Comparison of ENCODE assay signal across 16 cellular contexts in the genomic region with DNA sequence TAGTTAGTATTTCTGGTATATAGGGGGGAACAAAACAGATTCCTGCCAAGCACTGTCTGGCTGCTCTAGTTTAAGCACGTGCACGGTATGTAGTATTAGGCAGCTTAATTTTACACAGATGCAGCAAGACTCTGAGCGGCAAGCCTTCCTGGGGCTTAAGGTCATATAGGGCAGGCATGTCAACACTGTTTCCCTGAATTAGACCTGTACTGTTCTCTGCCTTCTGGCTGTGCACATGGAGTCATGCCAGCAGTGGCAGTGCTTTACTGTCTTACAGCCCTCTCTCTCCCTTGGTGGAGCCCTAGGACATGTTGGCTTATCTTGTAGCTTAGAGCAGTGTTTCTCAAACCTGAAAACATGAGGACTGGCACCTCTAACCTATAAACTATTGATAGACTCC. TPM values are rescaled to one million over a fixed set of nuclear protein-coding genes. Genes with fewer than 3 reads are reported as not detected.
DNase-seq lines count a peak whose midpoint lies in the region; ATAC-seq and TF ChIP-seq lines count a peak whose summit lies in the region.
"Had no signal": no experiment of that assay in that cellular context is flagged by ENCODE, and none has a peak within 500 bp of the region (broad histone marks: within the 10 kb centered on the region; RNA-seq: fewer than 3 reads in every experiment).

No MANE protein-coding gene starts in this region.

- H3K36me3 Mint-ChIP-seq in T-cell = peaks cover 46% of the 10 kb centered on the region

- POLR2A ChIA-PET in T-cell (lab: Charles Lee) = no interaction called here

- intact Hi-C loops in Right ventricle myocardium inferior (cut with DNase I) = loop anchor here (5.0 kb wide), 1 partner anchor 371 kb away; the partner anchor contains the start of gene CEP250
- intact Hi-C loops in cardiac septum (cut with DNase I) = loop anchor here (5.0 kb wide), 1 partner anchor 59 kb away; no protein-coding TSS in a partner anchor
- intact Hi-C loops in left colon (cut with DNase I, micrococcal nuclease) = loop anchor here in 1 of 2 donors (10.0 kb wide), 1 partner anchor 56 kb away; no protein-coding TSS in a partner anchor

- no peaks in the 10 kb centered on the region for H3K27me3 Mint-ChIP-seq in T-cell
- H3K27me3 Mint-ChIP-seq: activated CD4-positive, alpha-beta T cell treated with anti-CD3 and anti-CD28 coated beads for 36 hours; activated naive CD4-positive, alpha-beta T cell treated with anti-CD3 and anti-CD28 coated beads, Interleukin-2, amount 50 U/mL, for 24 hours; CD4-positive, alpha-beta T cell; central memory CD8-positive, alpha-beta T cell had no signal

- peaks cover 36 to 47% (median 41%) of the 10 kb centered on the region in 3 donors for H3K4me1 Mint-ChIP-seq in T-cell

- ATAC-seq in Right ventricle myocardium inferior (peak; percentile 92), left colon (peak; percentile 40), T-cell (replicated peaks in 1 of 4) (no peak), GM18870 (IDR thresholded peaks at IDR 0.05; ENCODE audit: unreplicated experiment) (no peak)
- ATAC-seq: activated CD4-positive, alpha-beta T cell treated with anti-CD3 and anti-CD28 coated beads for 36 hours; GM12878; HCT116 had no signal

- CTCF ChIA-PET in T-cell (lab: Charles Lee) = no interaction called here

- no peak overlapping the region for H3K27ac Mint-ChIP-seq in T-cell
- H3K27ac Mint-ChIP-seq: activated CD4-positive, alpha-beta T cell treated with anti-CD3 and anti-CD28 coated beads for 36 hours; activated naive CD4-positive, alpha-beta T cell treated with anti-CD3 and anti-CD28 coated beads, Interleukin-2, amount 50 U/mL, for 24 hours; CD4-positive, alpha-beta T cell had no signal

- H3K4me3 Mint-ChIP-seq in T-cell = no peak overlapping the region
- H3K4me3 Mint-ChIP-seq: activated CD4-positive, alpha-beta T cell treated with anti-CD3 and anti-CD28 coated beads for 36 hours; activated naive CD4-positive, alpha-beta T cell treated with anti-CD3 and anti-CD28 coated beads, Interleukin-2, amount 50 U/mL, for 24 hours; CD4-positive, alpha-beta T cell; central memory CD8-positive, alpha-beta T cell had no signal

- no peak overlapping the region for H3K4me3 ChIP-seq in choroid plexus epithelial cell (ENCODE audit: low read depth, low read length)
- H3K4me3 ChIP-seq: GM12878 had no signal

- peaks cover 0 to 3% (median 0%) of the 10 kb centered on the region in 3 donors for H3K9me3 Mint-ChIP-seq in T-cell
- H3K9me3 Mint-ChIP-seq: activated naive CD4-positive, alpha-beta T cell treated with anti-CD3 and anti-CD28 coated beads, Interleukin-2, amount 50 U/mL, for 24 hours; CD4-positive, alpha-beta T cell; central memory CD8-positive, alpha-beta T cell had no signal

- TF ChIP-seq CTCF in choroid plexus epithelial cell (conservative IDR thresholded peaks at IDR 0.05; ENCODE audit: low read depth, low read length) = no peak

- DNase-seq in Right ventricle myocardium inferior (ENCODE audit: missing footprints) = peak; percentile 81
- DNase-seq in cardiac septum (ENCODE audit: low spot score) = no peak
- DNase-seq in choroid plexus epithelial cell (ENCODE audit: low read depth) = peak; percentile 77
- DNase-seq in left colon = no peak
- no peak for DNase-seq in T-cell
- DNase-seq in NCI-H2196 (lab: John Stamatoyannopoulos, UW; ENCODE audit: unreplicated experiment) = no peak
- DNase-seq in NCI-H510A (lab: John Stamatoyannopoulos, UW) = no peak
- DNase-seq: activated CD4-positive, alpha-beta T cell treated with anti-CD3 and anti-CD28 coated beads for 36 hours; CD4-positive, alpha-beta T cell; KBM-7; NCI-H1417 treated with DMSO at 0.1 percent for 48 hours had no signal

RNA-seq across cellular contexts. Expression of gene PHF20, which starts 56.6 kb away (rescaled TPM):
- 36.7 TPM for total RNA-seq in Right ventricle myocardium inferior
- 28.9 TPM for total RNA-seq in cardiac septum
- total RNA-seq in left colon = 10 to 100 TPM; 21.9 to 25.4 TPM
- total RNA-seq in T-cell = 100 to 1,000 TPM in 2 of 5 donors, 10 to 100 TPM in 3; 67.8 to 174 (median 68.9) TPM

Comparison
In these comparisons a context has a peak if more than half of its experiments do, and no peak if none do; other contexts are left out.
1. DNase-seq: peak in Right ventricle myocardium inferior (single experiment) and choroid plexus epithelial cell (single experiment); none in cardiac septum (single experiment), left colon (0 of 2), T-cell (0 of 34), NCI-H2196 (single experiment) and NCI-H510A (single experiment).
2. ATAC-seq: peak in Right ventricle myocardium inferior (single experiment) and left colon (single experiment); none in T-cell (0 of 4) and GM18870 (single experiment).